9 cellular contexts compared by ENCODE assay signal in the genomic region with DNA sequence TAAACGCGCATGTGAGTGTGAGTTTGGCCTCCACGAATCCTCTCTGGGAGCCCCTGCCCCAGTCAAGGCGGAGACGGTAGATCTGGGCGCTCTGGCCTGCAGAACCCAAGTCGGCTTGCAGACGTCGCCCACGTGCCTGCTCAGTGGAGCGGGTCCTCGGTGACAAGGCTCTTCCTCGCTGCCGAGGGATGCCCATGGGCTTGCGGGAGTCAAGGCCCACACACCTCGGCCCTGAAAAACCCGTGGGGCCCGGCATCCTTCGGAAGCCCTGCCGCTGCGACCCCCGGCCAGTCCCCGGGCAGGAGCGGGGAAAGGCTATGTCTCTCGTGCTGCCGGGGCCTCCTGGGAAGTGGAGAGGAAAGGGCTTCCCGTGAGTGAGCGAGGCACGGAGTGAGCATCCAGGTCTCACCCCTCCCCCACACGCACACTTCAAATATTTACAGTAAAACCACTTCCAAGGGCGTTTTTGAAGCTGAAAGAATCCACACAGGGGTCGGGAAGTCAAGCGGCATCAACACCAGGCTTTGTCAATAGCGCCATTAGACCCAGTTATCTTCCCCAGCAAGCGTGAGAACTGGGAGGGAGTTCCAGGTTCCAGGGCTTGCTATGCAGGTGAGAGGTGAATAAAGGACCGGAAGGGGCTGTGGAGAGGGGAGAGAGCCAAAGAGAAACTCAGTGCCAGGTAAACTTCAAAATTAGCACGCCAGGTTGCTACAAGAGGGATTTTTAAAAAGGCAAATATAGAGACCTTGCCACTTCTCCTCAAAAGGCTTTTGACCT. TPM values are rescaled to one million over a fixed set of nuclear protein-coding genes. Genes with fewer than 3 reads are reported as not detected.
DNase-seq lines count a peak whose midpoint lies in the region; ATAC-seq, FAIRE-seq and TF ChIP-seq lines count a peak whose summit lies in the region.
"Had no signal": no experiment of that assay in that cellular context is flagged by ENCODE, and none has a peak within 500 bp of the region (broad histone marks: within the 10 kb centered on the region; RNA-seq: fewer than 3 reads in every experiment).

No MANE protein-coding gene starts in this region.

- H3K18ac ChIP-seq in H9 (ENCODE audit: insufficient read length, low read depth, low read length) (no peak overlapping the region), mesendoderm (ENCODE audit: low read length) (no peak overlapping the region)

- no peaks in the 10 kb centered on the region for H3K79me2 ChIP-seq in H9 (ENCODE audit: insufficient read depth, low read length)
- H3K79me2 ChIP-seq in mesendoderm (ENCODE audit: control insufficient read depth, insufficient read depth, low read length), result no peaks in the 10 kb centered on the region

- H3K4me2 ChIP-seq in H9 (ENCODE audit: insufficient read depth, insufficient read length, low read length) (peak overlapping the region; percentile 57), mesendoderm (ENCODE audit: low read length) (peak overlapping the region; percentile 99)

- no CpG with 5 or more reads among the region's 37 CpGs for WGBS in H9 (ENCODE audit: extremely low coverage, insufficient read length, low lambda C conversion rate)
- WGBS in mesendoderm (ENCODE audit: extremely low coverage, insufficient coverage, low lambda C conversion rate), result no CpG with 5 or more reads among the region's 37 CpGs
- 0 to 1% methylated on average over 4 to 6 of the region's 37 CpGs for WGBS in gastroesophageal sphincter (ENCODE audit: low coverage in 1 of 2), 2 donors
- 1 to 2% (median 1%) methylated on average over 35 to 37 of the region's 37 CpGs for WGBS in small intestine, 3 donors

- no peak overlapping the region for H3K4ac ChIP-seq in H9 (ENCODE audit: low read depth, low read length)
- no peak overlapping the region for H3K4ac ChIP-seq in mesendoderm (ENCODE audit: low read depth, low read length)

- H3K36me3 ChIP-seq in Caco-2 (ENCODE audit: control insufficient read depth, insufficient read depth, low read length) (peaks cover under 1% of the 10 kb centered on the region; the same call in 1 of the 2 replicates), mesendoderm (ENCODE audit: control insufficient read depth, insufficient read depth, low read length) (no peaks in the 10 kb centered on the region), gastroesophageal sphincter (no peaks in the 10 kb centered on the region), small intestine (ENCODE audit: control insufficient read depth in 2 of 2, insufficient read depth in 2 of 2, low read length in 2 of 2) (no peaks in the 10 kb centered on the region)

- peaks cover 25% of the 10 kb centered on the region for H3K4me1 Mint-ChIP-seq in Caco-2 (ENCODE audit: low read depth, unreplicated experiment)
- H3K4me1 Mint-ChIP-seq in H9, result peaks cover 27 to 31% of the 10 kb centered on the region in 2 experiments

- no peak overlapping the region for H2AK5ac ChIP-seq in H9 (ENCODE audit: insufficient read length, low read length)
- H2AK5ac ChIP-seq in mesendoderm (ENCODE audit: low read length), result no peak overlapping the region

- H3K56ac ChIP-seq in H9 (ENCODE audit: insufficient read length, low read depth, low read length) (no peak overlapping the region), mesendoderm (ENCODE audit: low read length) (peak overlapping the region; percentile 91)

- H3K23ac ChIP-seq in H9 (ENCODE audit: insufficient read length, low read depth, low read length) (no peak overlapping the region), mesendoderm (ENCODE audit: low read length) (peak overlapping the region; percentile 52)

- H3K27ac Mint-ChIP-seq in Caco-2 (ENCODE audit: unreplicated experiment) (peak overlapping the region; percentile 86), H9 (no peak overlapping the region)

- FAIRE-seq in small intestine (lab: Jason Lieb, UNC), result no peak

- POLR2A ChIA-PET in Caco-2 (lab: Charles Lee), result interaction anchor here (1.5 kb wide), 1 partner anchor 16 kb away, joined by 4 read pairs; no protein-coding TSS in a partner anchor

- DNase-seq in Caco-2 (peak; percentile 74 to 80), H9 (peak; percentile 72), SW480 (ENCODE audit: low spot score) (peak; percentile 76), mesendoderm (peak; percentile 57), AG20443 (ENCODE audit: low spot score) (no peak), small intestine (no peak)
- DNase-seq in stimulated activated CD4-positive, alpha-beta T cell treated with anti-CD3 and anti-CD28 coated beads, Interleukin-4, amount 100 ng/mL, for 24 hours, result no peak

- H3K36me3 Mint-ChIP-seq in Caco-2 (ENCODE audit: insufficient read depth, unreplicated experiment), result peaks cover 34% of the 10 kb centered on the region
- no peaks in the 10 kb centered on the region for H3K36me3 Mint-ChIP-seq in H9 (ENCODE audit: insufficient read depth in 1 of 3, low read depth in 3 of 3)

- H4K91ac ChIP-seq in H9 (ENCODE audit: insufficient read length, low read depth, low read length), result no peak overlapping the region

- H3K9ac ChIP-seq in H9 (ENCODE audit: extremely low read depth, insufficient read length, low read length) (no peak overlapping the region), mesendoderm (ENCODE audit: low read length) (peak overlapping the region; percentile 75)

- H3K23me2 ChIP-seq in H9 (ENCODE audit: insufficient read length, low read depth, low read length, poor library complexity, severe bottlenecking), result peaks cover 5% of the 10 kb centered on the region

- CTCF ChIA-PET in Caco-2 (lab: Charles Lee), result interaction anchor here (1.3 kb wide), 1 partner anchor 125 kb away, joined by 6 read pairs; no protein-coding TSS in a partner anchor

- no TSS peak for BruUV-seq in Caco-2 (replicated peaks; lab: Mats Ljungman, UMichigan)

- no peak overlapping the region for H2BK5ac ChIP-seq in H9 (ENCODE audit: insufficient read length, low read length)
- H2BK5ac ChIP-seq in mesendoderm (ENCODE audit: low read length), result no peak overlapping the region

- H4K20me1 ChIP-seq in H9 (ENCODE audit: control insufficient read depth, insufficient read depth, insufficient read length), result no peaks in the 10 kb centered on the region

- H2BK15ac ChIP-seq in H9 (ENCODE audit: low read depth, low read length) (no peak overlapping the region), mesendoderm (replicated peaks; ENCODE audit: low read depth) (no peak overlapping the region)

- H3K4me3 ChIP-seq in Caco-2 (ENCODE audit: low read depth, low read length) (peak overlapping the region; percentile 89), mesendoderm (ENCODE audit: low read length) (no peak overlapping the region), gastroesophageal sphincter (peak overlapping the region in 1 of 2 donors; percentile 58), small intestine (ENCODE audit: low read depth in 1 of 2, low read length in 2 of 2) (peak overlapping the region in 1 of 2 donors; percentile 81)

- H2BK120ac ChIP-seq in H9 (ENCODE audit: low read depth, low read length, poor library complexity, severe bottlenecking) (no peak overlapping the region), mesendoderm (ENCODE audit: low read depth, low read length) (no peak overlapping the region)

- TF ChIP-seq POLR2A in gastroesophageal sphincter (IDR thresholded peaks at IDR 0.05), result no peak

- H3K79me1 ChIP-seq in H9 (ENCODE audit: insufficient read depth, low read depth, low read length, poor library complexity, severe bottlenecking), result no peaks in the 10 kb centered on the region
- no peaks in the 10 kb centered on the region for H3K79me1 ChIP-seq in mesendoderm (ENCODE audit: low read length)

- H3K27me3 ChIP-seq in Caco-2 (replicated peaks; ENCODE audit: control insufficient read depth, insufficient read depth, low read length), result no peaks in the 10 kb centered on the region
- H3K27me3 ChIP-seq in H9 (ENCODE audit: insufficient read depth, low read length), result peaks cover 87% of the 10 kb centered on the region
- H3K27me3 ChIP-seq in mesendoderm (ENCODE audit: insufficient read depth, low read length, poor library complexity), result peaks cover 70% of the 10 kb centered on the region
- H3K27me3 ChIP-seq in gastroesophageal sphincter, result peaks cover 98% of the 10 kb centered on the region
- peaks cover 0 to 44% of the 10 kb centered on the region in 2 donors for H3K27me3 ChIP-seq in small intestine (ENCODE audit: control insufficient read depth in 2 of 2, insufficient read depth in 2 of 2, low read length in 2 of 2)

- H3K9me3 ChIP-seq in Caco-2 (no peaks in the 10 kb centered on the region), H9 (ENCODE audit: control insufficient read depth, low read depth, low read length) (no peaks in the 10 kb centered on the region), gastroesophageal sphincter (no peaks in the 10 kb centered on the region), small intestine (ENCODE audit: control insufficient read depth, low read depth) (no peaks in the 10 kb centered on the region)

- no peak overlapping the region for H3K27ac ChIP-seq in H9 (ENCODE audit: insufficient read length, low read depth, low read length)
- H3K27ac ChIP-seq in mesendoderm (ENCODE audit: low read depth, low read length), result no peak overlapping the region
- H3K27ac ChIP-seq in gastroesophageal sphincter, result no peak overlapping the region
- no peak overlapping the region for H3K27ac ChIP-seq in small intestine (ENCODE audit: low read depth in 1 of 2, low read length in 1 of 2)

- TF ChIP-seq EP300 in gastroesophageal sphincter (IDR thresholded peaks at IDR 0.05), result no peak

- H4K8ac ChIP-seq in H9 (replicated peaks; ENCODE audit: insufficient read length, low read depth, low read length) (no peak overlapping the region), mesendoderm (ENCODE audit: low read depth, low read length) (no peak overlapping the region)

- H3K27me3 Mint-ChIP-seq in Caco-2 (ENCODE audit: insufficient read depth, unreplicated experiment) (no peaks in the 10 kb centered on the region), H9 (ENCODE audit: low read depth) (peaks cover 91% of the 10 kb centered on the region)

- H4K5ac ChIP-seq in H9 (ENCODE audit: insufficient read length, low read depth, low read length), result no peak overlapping the region
- no peak overlapping the region for H4K5ac ChIP-seq in mesendoderm (ENCODE audit: low read length)

- intact Hi-C loops in Caco-2 (cut with micrococcal nuclease; ENCODE audit: unreplicated experiment), result loop anchor here (2.0 kb wide), 1 partner anchor 127 kb away; a partner anchor contains a TSS

- no peak overlapping the region for H2AFZ ChIP-seq in H9 (ENCODE audit: low read length)

- no peak overlapping the region for H2BK20ac ChIP-seq in H9 (ENCODE audit: low read depth, low read length, poor library complexity, severe bottlenecking)

- H3K4me3 Mint-ChIP-seq in Caco-2 (ENCODE audit: unreplicated experiment) (peak overlapping the region; percentile 97), H9 (peak overlapping the region; percentile 45 to 79)

- no peak overlapping the region for H2BK12ac ChIP-seq in H9 (ENCODE audit: insufficient read length, low read depth, low read length)

- no peak overlapping the region for H3T11ph ChIP-seq in H9 (ENCODE audit: low read length)

- H3K9me3 Mint-ChIP-seq in Caco-2 (ENCODE audit: unreplicated experiment), result no peaks in the 10 kb centered on the region
- H3K9me3 Mint-ChIP-seq in H9, result peaks cover 4 to 10% of the 10 kb centered on the region in 2 experiments; a peak in 2 of 5 replicates

- TF ChIP-seq CTCF in Caco-2 (IDR thresholded peaks at IDR 0.05; ENCODE audit: insufficient read depth in 1 of 2, low read depth in 1 of 2, low read length in 1 of 2, severe bottlenecking in 1 of 2, unreplicated experiment in 1 of 2) (no peak), H9 (conservative IDR thresholded peaks at IDR 0.05) (no peak), gastroesophageal sphincter (IDR thresholded peaks at IDR 0.05) (no peak)

- H3K14ac ChIP-seq in H9 (ENCODE audit: insufficient read depth, low read length), result no peak overlapping the region

- H3K4me1 ChIP-seq in Caco-2, result peaks cover 40% of the 10 kb centered on the region
- H3K4me1 ChIP-seq in H9 (ENCODE audit: insufficient read depth, low read length), result peaks cover 7% of the 10 kb centered on the region; the same call in 1 of the 2 replicates
- H3K4me1 ChIP-seq in mesendoderm (ENCODE audit: control insufficient read depth, low read depth, low read length), result peaks cover 9% of the 10 kb centered on the region
- H3K4me1 ChIP-seq in gastroesophageal sphincter, result peaks cover 0 to 31% (median 4%) of the 10 kb centered on the region in 3 donors
- H3K4me1 ChIP-seq in small intestine (ENCODE audit: control insufficient read depth in 2 of 2, insufficient read depth in 1 of 2, low read depth in 1 of 2, low read length in 1 of 2), result peaks cover 2% of the 10 kb centered on the region in 2 donors

- ATAC-seq in gastroesophageal sphincter, result no peak

RNA-seq across cellular contexts. Expression of a gene that starts 1.1 kb away (rescaled TPM):
- 34.0 and 36.5 TPM in 2 replicates for total RNA-seq in Caco-2 (2022)
- total RNA-seq in H9 (2021), result 0.20 TPM in 1 of 2 replicates, not detected in the other
- polyA plus RNA-seq in mesendoderm (2013, experiment 1 of 2), result 0.20 TPM
- polyA plus RNA-seq in mesendoderm (2013, experiment 2 of 2), result 0.24 TPM
- not detected for total RNA-seq in gastroesophageal sphincter
- 10 to 100 TPM in 1 of 3 donors, 1 to 10 TPM in 2; 3.5 to 10.7 (median 7.6) TPM for polyA plus RNA-seq in small intestine
- total RNA-seq: mononuclear cell had no signal

Comparison
In these comparisons a context has a peak if more than half of its experiments do, and no peak if none do; other contexts are left out.
1. DNase-seq: peak in Caco-2 (2 of 2), H9 (single experiment), SW480 (single experiment) and mesendoderm (single experiment); none in AG20443 (single experiment), small intestine (single experiment) and stimulated activated CD4-positive, alpha-beta T cell treated with anti-CD3 and anti-CD28 coated beads, Interleukin-4, amount 100 ng/mL, for 24 hours (single experiment).
2. RNA of a gene that starts 1.1 kb away (total RNA-seq): 34.0 to 36.5 TPM in Caco-2; 0.20 TPM in H9 and not detected in gastroesophageal sphincter; every median in the first group is over 10 times any median in the second.